8 cellular contexts compared by ENCODE assay signal in genomic region chr6:79869600-79870084, GRCh38.
DNase-seq lines count a peak whose midpoint lies in the region; ATAC-seq lines count a peak whose summit lies in the region.

No MANE protein-coding gene starts in this region.

- peak; percentile 66 for DNase-seq in COLO829 (ENCODE audit: low spot score)
- peak; percentile 87 for DNase-seq in NCI-H82 (lab: John Stamatoyannopoulos, UW)
- peak; percentile 41 to 61 for DNase-seq in activated CD8-positive, alpha-beta memory T cell treated with anti-CD3 and anti-CD28 coated beads for 1 hour (ENCODE audit: extremely low read depth in 1 of 2, low read depth in 1 of 2)
- peak; percentile 46 for DNase-seq in effector CD8-positive, alpha-beta T cell (lab: John Stamatoyannopoulos, UW)
- peak; percentile 94 for DNase-seq in mesenteric fat pad (ENCODE audit: low spot score)
- peak; percentile 55 to 57 for DNase-seq in stimulated activated CD8-positive, alpha-beta memory T cell treated with anti-CD3 and anti-CD28 coated beads, Interleukin-15, amount 100 ng/mL, for 4 hours (ENCODE audit: low read depth in 2 of 2)

- ATAC-seq in GM19467 (IDR thresholded peaks at IDR 0.05; ENCODE audit: unreplicated experiment) (peak; percentile 100), HG03571 (IDR thresholded peaks at IDR 0.05; ENCODE audit: unreplicated experiment) (peak; percentile 100)

Comparison
In these comparisons a context has a peak if more than half of its experiments do, and no peak if none do; other contexts are left out.
1. Peak in every context shown above with its lines: DNase-seq and ATAC-seq.